ENCODE assay signal across 1 cellular context in the genomic region with DNA sequence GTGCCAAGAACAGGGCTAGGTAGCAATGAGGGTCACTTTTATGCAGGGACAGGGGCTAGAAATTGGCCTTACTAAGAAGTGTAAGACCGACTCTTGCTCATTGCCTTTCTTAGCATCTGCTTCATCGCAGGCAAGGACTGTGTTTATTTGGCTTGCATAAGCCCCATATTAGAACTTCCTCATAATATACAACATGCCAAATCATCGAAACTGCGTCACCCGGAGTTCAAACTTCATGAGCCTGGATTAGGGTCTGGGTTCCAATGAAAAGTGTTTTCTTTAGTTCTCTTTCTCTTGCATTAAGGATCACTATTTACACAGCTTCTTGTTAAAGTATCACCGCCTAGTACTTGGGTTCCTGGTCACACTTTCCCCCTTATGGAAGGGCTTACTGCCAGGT.
TF ChIP-seq lines count a peak whose summit lies in the region.

No MANE protein-coding gene starts in this region.

TF ChIP-seq in endothelial cell of umbilical vein, 7 proteins besides CTCF, POLR2A, EP300 and RAD21:
- TF ChIP-seq GATA2 (IDR thresholded peaks at IDR 0.05; ENCODE audit: insufficient read depth, insufficient read length, low read depth, low read length) (no peak), FOS (IDR thresholded peaks at IDR 0.05; ENCODE audit: borderline replicate concordance, insufficient read depth, low read length) (no peak), MYC (IDR thresholded peaks at IDR 0.05; ENCODE audit: low read depth, low read length) (no peak), POLR2AphosphoS5 (IDR thresholded peaks at IDR 0.05; ENCODE audit: insufficient read depth, low read depth, low read length) (no peak), JUN (IDR thresholded peaks at IDR 0.05; ENCODE audit: borderline replicate concordance, insufficient read depth, insufficient read length, low read depth) (no peak), EZH2 (IDR thresholded peaks at IDR 0.05; ENCODE audit: borderline replicate concordance, low read depth, low read length, severe bottlenecking) (no peak)
- TF ChIP-seq, protein P1, sequence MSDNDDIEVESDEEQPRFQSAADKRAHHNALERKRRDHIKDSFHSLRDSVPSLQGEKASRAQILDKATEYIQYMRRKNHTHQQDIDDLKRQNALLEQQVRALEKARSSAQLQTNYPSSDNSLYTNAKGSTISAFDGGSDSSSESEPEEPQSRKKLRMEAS (IDR thresholded peaks at IDR 0.05; ENCODE audit: insufficient read depth, insufficient read length), result no peak
TF ChIP-seq in endothelial cell of umbilical vein: peak in this region for 0.
